18 cellular contexts compared by ENCODE assay signal in the genomic region with DNA sequence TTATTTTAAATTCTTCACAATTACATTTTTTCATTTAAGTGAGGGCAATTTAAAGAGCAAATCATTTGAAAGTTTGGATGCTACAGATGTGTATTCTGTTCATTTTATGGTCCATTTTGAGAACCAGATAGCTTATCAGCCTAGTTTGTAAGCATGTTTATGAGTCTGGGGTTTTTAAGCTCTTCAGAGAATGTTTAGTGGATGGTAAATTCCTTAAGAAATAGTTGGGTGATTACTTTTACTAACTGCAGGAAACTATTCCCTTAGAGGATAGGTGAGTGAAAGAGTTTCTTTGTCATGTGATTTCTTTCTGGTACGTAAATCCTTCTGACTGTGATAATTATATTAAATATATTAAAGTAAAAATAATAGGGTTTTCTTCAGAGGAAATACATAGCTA. TPM values are rescaled to one million over a fixed set of nuclear protein-coding genes. Genes with fewer than 3 reads are reported as not detected.
A peak's percentile ranks its signal among the peaks of the same experiment; 100 is the strongest.
DNase-seq lines count a peak whose midpoint lies in the region; ATAC-seq and TF ChIP-seq lines count a peak whose summit lies in the region.
"Had no signal": no experiment of that assay in that cellular context is flagged by ENCODE, and none has a peak within 500 bp of the region (broad histone marks: within the 10 kb centered on the region; RNA-seq: fewer than 3 reads in every experiment).

No MANE protein-coding gene starts in this region.

- peaks cover 18% of the 10 kb centered on the region for H3K9me1 ChIP-seq in IMR-90 (ENCODE audit: insufficient read depth, low read length)

- WGBS in IMR-90 (ENCODE audit: extremely low coverage in 2 of 2, insufficient read length in 1 of 2), 2 experiments: no CpG with 5 or more reads among the region's 1 CpG

- TF ChIP-seq CTCF in IMR-90 (conservative IDR thresholded peaks at IDR 0.05; ENCODE audit: low read depth, low read length): no peak

- no peak overlapping the region; the same call in 1 of the 2 replicates for H3K18ac ChIP-seq in IMR-90 (ENCODE audit: low read depth, low read length)

- H2BK120ac ChIP-seq in IMR-90 (ENCODE audit: low read depth, low read length): no peak overlapping the region

- TF ChIP-seq POLR2A in IMR-90 (IDR thresholded peaks at IDR 0.05; ENCODE audit: low read depth, low read length): no peak

- H3K27me3 ChIP-seq in IMR-90 (ENCODE audit: control insufficient read depth, insufficient read depth, low read length) (no peaks in the 10 kb centered on the region), SJSA1 (replicated peaks) (no peaks in the 10 kb centered on the region), subcutaneous abdominal adipose tissue (ENCODE audit: control insufficient read depth in 5 of 5, insufficient read depth in 4 of 5, low read length in 5 of 5) (no peaks in the 10 kb centered on the region)

- in situ Hi-C loops in IMR-90 (cut with MboI; ENCODE audit: low sequenced_read_pairs): no loop called here

- peak; percentile 80 for ATAC-seq in IMR-90 (ENCODE audit: low read depth)
- ATAC-seq: PC-3 had no signal

- no peak overlapping the region for H3K4ac ChIP-seq in IMR-90 (ENCODE audit: low read depth, low read length)

- no peak overlapping the region for H3K4me2 ChIP-seq in IMR-90 (ENCODE audit: low read depth, low read length)

- H3K9ac ChIP-seq in IMR-90 (ENCODE audit: low read depth, low read length) (no peak overlapping the region), subcutaneous abdominal adipose tissue (ENCODE audit: low read length in 5 of 5) (no peak overlapping the region)

- no peak overlapping the region for H3K56ac ChIP-seq in IMR-90 (ENCODE audit: extremely low read depth, insufficient read depth, low read length)

- no peak overlapping the region for H2AK9ac ChIP-seq in IMR-90 (replicated peaks; ENCODE audit: low read depth, low read length, poor library complexity)

- no peak overlapping the region for H3K27ac ChIP-seq in IMR-90 (ENCODE audit: insufficient read depth, low read length)
- H3K27ac ChIP-seq in SJSA1: peak overlapping the region; percentile 46
- H3K27ac ChIP-seq in subcutaneous abdominal adipose tissue (ENCODE audit: low read depth, low read length): peak overlapping the region; percentile 39
- H3K27ac ChIP-seq: C4-2B had no signal

- H4K91ac ChIP-seq in IMR-90 (ENCODE audit: insufficient read depth, low read depth, low read length): no peak overlapping the region

- H4K5ac ChIP-seq in IMR-90 (ENCODE audit: low read depth, low read length): peak overlapping the region; percentile 46; the same call in 1 of the 2 replicates

- H3K4me3 ChIP-seq in IMR-90 (ENCODE audit: insufficient read depth, low read depth, low read length) (no peak overlapping the region), SJSA1 (no peak overlapping the region), subcutaneous abdominal adipose tissue (ENCODE audit: low read depth in 1 of 5, low read length in 5 of 5) (no peak overlapping the region)

- H4K8ac ChIP-seq in IMR-90 (ENCODE audit: low read depth in 2 of 2, low read length in 2 of 2): no peak overlapping the region

- H3K9me3 ChIP-seq in IMR-90 (ENCODE audit: control insufficient read depth, insufficient read depth, low read length): no peaks in the 10 kb centered on the region
- no peaks in the 10 kb centered on the region for H3K9me3 ChIP-seq in SJSA1 (replicated peaks)
- H3K9me3 ChIP-seq in subcutaneous abdominal adipose tissue (ENCODE audit: control insufficient read depth in 5 of 5, low read length in 5 of 5): no peaks in the 10 kb centered on the region

- peaks cover 37 to 64% of the 10 kb centered on the region in 2 experiments for H3K79me1 ChIP-seq in IMR-90 (ENCODE audit: low read depth in 1 of 2, low read length in 2 of 2)

- H3K36me3 ChIP-seq in IMR-90 (ENCODE audit: control insufficient read depth, insufficient read depth, low read length) (no peaks in the 10 kb centered on the region), SJSA1 (no peaks in the 10 kb centered on the region), subcutaneous abdominal adipose tissue (ENCODE audit: control insufficient read depth in 5 of 5, insufficient read depth in 5 of 5, low read length in 5 of 5) (no peaks in the 10 kb centered on the region)

- BruUV-seq in IMR-90 (replicated peaks; lab: Mats Ljungman, UMichigan): no TSS peak

- CTCF ChIA-PET in IMR-90 (lab: Yijun Ruan, JAX): interaction anchor here (1.5 kb wide), 1 partner anchor 74 kb away, joined by 3 read pairs; no protein-coding TSS in a partner anchor

- no peak overlapping the region for H2BK20ac ChIP-seq in IMR-90 (ENCODE audit: low read depth, low read length)

- H3K14ac ChIP-seq in IMR-90 (replicated peaks; ENCODE audit: low read depth, low read length): no peak overlapping the region

- H4K20me1 ChIP-seq in IMR-90 (ENCODE audit: insufficient read depth, low read length): no peaks in the 10 kb centered on the region

- no peak overlapping the region for H2AK5ac ChIP-seq in IMR-90 (ENCODE audit: low read depth, low read length)

- no peak overlapping the region for H2AFZ ChIP-seq in IMR-90 (replicated peaks; ENCODE audit: low read length, poor library complexity)

- H3K4me1 ChIP-seq in IMR-90 (ENCODE audit: control insufficient read depth, insufficient read depth, low read length) (peaks cover 13% of the 10 kb centered on the region), SJSA1 (replicated peaks) (peaks cover 26% of the 10 kb centered on the region), subcutaneous abdominal adipose tissue (ENCODE audit: control insufficient read depth in 5 of 5, insufficient read depth in 5 of 5, low read length in 5 of 5) (peaks cover 0 to 41% (median 15%) of the 10 kb centered on the region in 5 donors)

- TF ChIP-seq RAD21 in IMR-90 (IDR thresholded peaks at IDR 0.05; ENCODE audit: low read length): no peak

- no peak overlapping the region for H3K23ac ChIP-seq in IMR-90 (ENCODE audit: low read depth, low read length)

- H2BK15ac ChIP-seq in IMR-90 (ENCODE audit: low read depth, low read length): no peak overlapping the region; the same call in 2 of the 3 replicates

- intact Hi-C loops in IMR-90 (cut with micrococcal nuclease): loop anchor here (5.0 kb wide), 1 partner anchor 35 kb away; no protein-coding TSS in a partner anchor

- DNase-seq in IMR-90 (peak; percentile 56), SJSA1 (ENCODE audit: low read depth in 1 of 2, low spot score in 2 of 2) (peak in 1 of 2 experiments; percentile 24), kidney tubule cell (ENCODE audit: low spot score) (peak; percentile 11), hypothalamus (lab: John Stamatoyannopoulos, UW) (no peak), NCI-H526 (lab: John Stamatoyannopoulos, UW) (no peak)
- no peak for DNase-seq in stimulated activated naive CD4-positive, alpha-beta T cell treated with Interleukin-2 at 50 U/mL for 16 hours (lab: John Stamatoyannopoulos, UW)
- DNase-seq: AML-193, DMS79, KG1, NCI-H1417 treated with DMSO at 0.1 percent for 48 hours, NCI-H187 treated with DMSO at 0.1 percent for 48 hours, NCI-H345, NCI-H524 treated with DMSO at 0.1 percent for 48 hours, RPMI8226, SIG-M5 had no signal

- POLR2A ChIA-PET in IMR-90 (lab: Charles Lee; ENCODE audit: unreplicated experiment): no interaction called here

- no peak overlapping the region for H2BK5ac ChIP-seq in IMR-90 (ENCODE audit: low read depth, low read length, poor library complexity, severe bottlenecking)

- dilution Hi-C loops in IMR-90 (cut with HindIII; ENCODE audit: low sequenced_read_pairs, unreplicated experiment): no loop called here

TF ChIP-seq in IMR-90, 13 proteins besides CTCF, POLR2A, EP300 and RAD21:
- TF ChIP-seq RCOR1 (IDR thresholded peaks at IDR 0.05; ENCODE audit: insufficient replicate concordance, low read length) (no peak), CEBPB (IDR thresholded peaks at IDR 0.05; ENCODE audit: low read depth, low read length) (no peak), SMC3 (IDR thresholded peaks at IDR 0.05; ENCODE audit: low read depth, low read length) (no peak), BHLHE40 (IDR thresholded peaks at IDR 0.05; ENCODE audit: low read depth, low read length) (no peak), CHD1 (IDR thresholded peaks at IDR 0.05; ENCODE audit: low read depth, low read length) (no peak), ELK1 (IDR thresholded peaks at IDR 0.05; ENCODE audit: borderline replicate concordance, low read depth, low read length) (no peak), MAFK (IDR thresholded peaks at IDR 0.05; ENCODE audit: low read depth, low read length) (no peak), FOS (IDR thresholded peaks at IDR 0.05; ENCODE audit: low read depth, low read length) (no peak), MAZ (IDR thresholded peaks at IDR 0.05; ENCODE audit: borderline replicate concordance, low read depth, low read length) (no peak), NFE2L2 (IDR thresholded peaks at IDR 0.05; ENCODE audit: low read depth, low read length) (no peak), RFX5 (IDR thresholded peaks at IDR 0.05; ENCODE audit: low read depth, low read length) (no peak), MXI1 (IDR thresholded peaks at IDR 0.05; ENCODE audit: borderline replicate concordance, low read depth, low read length) (no peak), USF2 (IDR thresholded peaks at IDR 0.05; ENCODE audit: low read depth, low read length) (no peak)

RNA-seq across cellular contexts. Expression of gene RASGRF2, which starts 17.6 kb away (rescaled TPM):
- total RNA-seq in IMR-90 (2012; rRNA removed): 5.0 and 5.3 TPM in 2 replicates
- 2.9 and 3.0 TPM in 2 replicates for polyA plus RNA-seq in IMR-90 (2012; rRNA removed)
- 1.1 and 1.3 TPM in 2 replicates for polyA plus RNA-seq in IMR-90 (2012; cell fraction: cytosol; rRNA removed)
- polyA plus RNA-seq in IMR-90 (2012; cell fraction: nucleus; rRNA removed; ENCODE audit: low replicate concordance): 2.3 and 7.5 TPM in 2 replicates
- total RNA-seq in SJSA1 (2014; rRNA removed; shearing (Covaris generic)): 8.4 and 12.5 TPM in 2 replicates

Comparison
In these comparisons a context has a peak if more than half of its experiments do, and no peak if none do; other contexts are left out.
1. DNase-seq: peak in IMR-90 (single experiment) and kidney tubule cell (single experiment); none in hypothalamus (0 of 51), stimulated activated naive CD4-positive, alpha-beta T cell treated with Interleukin-2 at 50 U/mL for 16 hours (single experiment) and NCI-H526 (0 of 2).